ENCODE assay signal across 20 cellular contexts in genomic region chr5:132406144-132406783, GRCh38.
DNase-seq lines count a peak whose midpoint lies in the region; ATAC-seq lines count a peak whose summit lies in the region.
"Had no signal": no experiment of that assay in that cellular context is flagged by ENCODE, and none has a peak within 500 bp of the region (broad histone marks: within the 10 kb centered on the region; RNA-seq: fewer than 3 reads in every experiment).

No MANE protein-coding gene starts in this region.

- peak; percentile 36 for DNase-seq in stimulated activated CD4-positive, alpha-beta T cell treated with anti-CD3 and anti-CD28 coated beads, Interleukin-1b, Interleukin-23, amount 100 ng/mL, for 48 hours
- no peak for DNase-seq in stimulated activated CD4-positive, alpha-beta T cell treated with anti-CD3 and anti-CD28 coated beads, Interleukin-4, amount 100 ng/mL, for 24 hours
- DNase-seq in NCI-H69 (lab: John Stamatoyannopoulos, UW) (peak; percentile 32), middle frontal gyrus (ENCODE audit: extremely low spot score, low spot score) (peak; percentile 31), DMS79 (lab: John Stamatoyannopoulos, UW) (no peak), DMS79 treated with DMSO at 0.1 percent for 48 hours (lab: John Stamatoyannopoulos, UW) (no peak)
- DNase-seq: activated CD4-positive, alpha-beta T cell treated with anti-CD3 and anti-CD28 coated beads, Interleukin-2, amount 10 ng/mL, durations not matched to agents 24 days and 14 days; activated naive CD4-positive, alpha-beta T cell; aorta; Caco-2; central memory CD4-positive, alpha-beta T cell; foreskin keratinocyte; Kasumi-1; left ventricle myocardium superior; NCI-H2029; NCI-H524; SJCRH30; stimulated activated naive B cell treated with anti-CD40 and anti-IgM and Interleukin-4, amounts not matched to agents 10 μg/mL and 1 μg/mL and 100 μg/mL, for 72 hours; T-helper 1 cell had no signal

- no peak for ATAC-seq in HG02763 (IDR thresholded peaks at IDR 0.05; ENCODE audit: unreplicated experiment)
- ATAC-seq: foreskin keratinocyte; left ventricle myocardium superior; stimulated activated naive B cell treated with anti-CD40 and anti-IgM and Interleukin-4, amounts not matched to agents 10 μg/mL and 1 μg/mL and 100 μg/mL, for 72 hours had no signal

Comparison
In these comparisons a context has a peak if more than half of its experiments do, and no peak if none do; other contexts are left out.
1. DNase-seq: peak in stimulated activated CD4-positive, alpha-beta T cell treated with anti-CD3 and anti-CD28 coated beads, Interleukin-1b, Interleukin-23, amount 100 ng/mL, for 48 hours (single experiment), NCI-H69 (single experiment) and middle frontal gyrus (single experiment); none in stimulated activated CD4-positive, alpha-beta T cell treated with anti-CD3 and anti-CD28 coated beads, Interleukin-4, amount 100 ng/mL, for 24 hours (single experiment), DMS79 (single experiment) and DMS79 treated with DMSO at 0.1 percent for 48 hours (single experiment).